12 cellular contexts compared by ENCODE assay signal in the genomic region with DNA sequence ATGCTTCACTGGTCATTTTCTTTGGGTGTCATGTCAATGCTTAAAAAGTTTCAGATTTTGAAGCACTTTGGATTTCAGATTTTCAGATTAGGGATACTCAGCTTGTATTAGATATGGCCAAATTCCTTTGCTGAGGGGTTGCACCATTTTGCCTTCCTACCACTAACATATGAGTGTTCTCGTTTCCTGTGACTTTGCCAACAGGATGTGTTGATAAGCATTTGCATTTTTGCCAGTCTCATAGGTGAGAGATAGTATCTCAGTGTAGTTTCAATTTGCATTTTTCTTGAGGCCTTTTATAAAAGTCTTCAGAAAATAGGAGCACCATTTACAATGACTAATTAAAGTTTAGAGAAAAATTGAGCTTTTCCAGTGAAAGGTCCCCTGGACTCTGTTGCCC.
A peak's percentile ranks its signal among the peaks of the same experiment; 100 is the strongest.
DNase-seq lines count a peak whose midpoint lies in the region; ATAC-seq and TF ChIP-seq lines count a peak whose summit lies in the region.
"Had no signal": no experiment of that assay in that cellular context is flagged by ENCODE, and none has a peak within 500 bp of the region (broad histone marks: within the 10 kb centered on the region; RNA-seq: fewer than 3 reads in every experiment).

No MANE protein-coding gene starts in this region.

- no peak overlapping the region for H3K9ac ChIP-seq in neural progenitor cell

- no peaks in the 10 kb centered on the region for H3K9me3 ChIP-seq in neural progenitor cell (ENCODE audit: low read depth)
- H3K9me3 ChIP-seq: thoracic aorta had no signal

- no peak overlapping the region for H2AFZ ChIP-seq in neural progenitor cell (replicated peaks)

- H3K27ac Mint-ChIP-seq in natural killer cell (peak overlapping the region in 1 of 2 donors; percentile 45), neural progenitor cell (no peak overlapping the region)

- H3K4me2 ChIP-seq in neural progenitor cell: no peak overlapping the region

- H3F3A ChIP-seq in neural progenitor cell (ENCODE audit: low read depth): no peaks in the 10 kb centered on the region

- H3K36me3 Mint-ChIP-seq in natural killer cell (no peaks in the 10 kb centered on the region), neural progenitor cell (peaks cover 14% of the 10 kb centered on the region)

- intact Hi-C loops in natural killer cell (cut with micrococcal nuclease): no loop called here

- no peak overlapping the region for H3K4me3 ChIP-seq in neural progenitor cell
- H3K4me3 ChIP-seq: thoracic aorta had no signal

- peaks cover 3% of the 10 kb centered on the region for H4K20me1 ChIP-seq in neural progenitor cell (ENCODE audit: low read depth)

- no peaks in the 10 kb centered on the region for H3K79me2 ChIP-seq in neural progenitor cell (ENCODE audit: low read depth)

- H3K4me1 Mint-ChIP-seq in natural killer cell (peaks cover 12 to 18% of the 10 kb centered on the region in 2 donors), neural progenitor cell (peaks cover 7% of the 10 kb centered on the region)

- ATAC-seq in GM18498 (IDR thresholded peaks at IDR 0.05; ENCODE audit: unreplicated experiment): peak; percentile 61
- peak; percentile 32 for ATAC-seq in HG02678 (IDR thresholded peaks at IDR 0.05; ENCODE audit: unreplicated experiment)
- peak; percentile 64 to 76 (median 70) for ATAC-seq in natural killer cell

- H3K27me3 Mint-ChIP-seq in natural killer cell (ENCODE audit: low read depth in 2 of 2) (no peaks in the 10 kb centered on the region), neural progenitor cell (ENCODE audit: insufficient read depth, low read depth) (peaks cover 3% of the 10 kb centered on the region)

- H3K27ac ChIP-seq in VCaP (peak overlapping the region; percentile 87), neural progenitor cell (no peak overlapping the region)

- no peaks in the 10 kb centered on the region for H3K4me1 ChIP-seq in neural progenitor cell

- no peak for DNase-seq in natural killer cell
- DNase-seq in neural progenitor cell (ENCODE audit: low spot score): no peak
- DNase-seq in DMS 273 treated with DMSO at 0.1 percent for 48 hours (lab: John Stamatoyannopoulos, UW): no peak
- DNase-seq in cerebellar nuclear complex (lab: John Stamatoyannopoulos, UW): no peak
- DNase-seq: activated gamma-delta T cell treated with Interleukin-2 at 50 U/mL for 16 hours; NCI-H774; nucleus accumbens; stimulated activated CD4-positive, alpha-beta T cell treated with anti-CD3 and anti-CD28 coated beads, Interleukin-4, amount 100 ng/mL, for 1 hour had no signal

- H3K9me3 Mint-ChIP-seq in natural killer cell (no peaks in the 10 kb centered on the region), neural progenitor cell (peaks cover 2% of the 10 kb centered on the region)

- TF ChIP-seq CTCF in VCaP (conservative IDR thresholded peaks at IDR 0.05): no peak
- TF ChIP-seq CTCF in natural killer cell (IDR thresholded peaks at IDR 0.05): no peak
- TF ChIP-seq CTCF in neural progenitor cell (IDR thresholded peaks at IDR 0.05): no peak

- no peaks in the 10 kb centered on the region for H3K27me3 ChIP-seq in neural progenitor cell

- H3K36me3 ChIP-seq in neural progenitor cell: no peaks in the 10 kb centered on the region
- H3K36me3 ChIP-seq: thoracic aorta had no signal

- H3K4me3 Mint-ChIP-seq in natural killer cell (peak overlapping the region; percentile 29), neural progenitor cell (no peak overlapping the region)
